ENCODE assay signal across 9 cellular contexts in genomic region chr18:35291166-35291565, GRCh38. TPM values are rescaled to one million over a fixed set of nuclear protein-coding genes. Genes with fewer than 3 reads are reported as not detected.
DNase-seq lines count a peak whose midpoint lies in the region; ATAC-seq, FAIRE-seq and TF ChIP-seq lines count a peak whose summit lies in the region.
"Had no signal": no experiment of that assay in that cellular context is flagged by ENCODE, and none has a peak within 500 bp of the region (broad histone marks: within the 10 kb centered on the region; RNA-seq: fewer than 3 reads in every experiment).

No MANE protein-coding gene starts in this region.

- H3K23ac ChIP-seq in mesendoderm (ENCODE audit: low read length): no peak overlapping the region

- no peak overlapping the region for H4K5ac ChIP-seq in mesendoderm (ENCODE audit: low read length)

- peak overlapping the region; percentile 97 for H3K4me3 Mint-ChIP-seq in stimulated activated naive CD8-positive, alpha-beta T cell treated with anti-CD3 and anti-CD28 coated beads, Interleukin-15, Interleukin-2, amounts not matched to agents 100 ng/mL and 50 ng/mL, for 24 hours

- no peak overlapping the region for H3K4ac ChIP-seq in mesendoderm (ENCODE audit: low read depth, low read length)

- no peak overlapping the region for H2BK5ac ChIP-seq in mesendoderm (ENCODE audit: low read length)

- peaks cover 50% of the 10 kb centered on the region for H3K79me2 ChIP-seq in K562 (ENCODE audit: control insufficient read depth, insufficient read depth, low read length)
- peaks cover 10% of the 10 kb centered on the region for H3K79me2 ChIP-seq in mesendoderm (ENCODE audit: control insufficient read depth, insufficient read depth, low read length)

- TF ChIP-seq EP300 in K562 (IDR thresholded peaks at IDR 0.05; ENCODE audit: low read length): no peak

- DNase-seq in stimulated activated naive CD8-positive, alpha-beta T cell treated with anti-CD3 and anti-CD28 coated beads, Interleukin-15, Interleukin-2, amounts not matched to agents 100 U/mL and 50 U/mL, for 24 hours: no peak
- DNase-seq in K562 (ENCODE audit: extremely low read depth in 1 of 4, low spot score in 3 of 4) (peak in 1 of 4 experiments; percentile 18), mesendoderm (no peak), NCI-H2107 (lab: John Stamatoyannopoulos, UW) (no peak), KBM-7 (no peak)
- no peak for DNase-seq in stimulated activated CD4-positive, alpha-beta T cell treated with anti-CD3 and anti-CD28 coated beads, Interleukin-2, amount 100 ng/mL, for 24 hours
- DNase-seq: GF-D8 had no signal

- no peak for TF ChIP-seq CTCF in K562 (IDR thresholded peaks at IDR 0.05 in 2 of 3, conservative IDR thresholded peaks at IDR 0.05 in 1 of 3; ENCODE audit: insufficient read depth in 2 of 3, low read depth in 1 of 3, low read length in 3 of 3)

- no peak overlapping the region for H2BK120ac ChIP-seq in mesendoderm (ENCODE audit: low read depth, low read length)

- no peak for TF ChIP-seq RAD21 in K562 (CRISPR knock-in tag; conservative IDR thresholded peaks at IDR 0.05 in 1 of 2, IDR thresholded peaks at IDR 0.05 in 1 of 2)

- no peak overlapping the region for H2AK5ac ChIP-seq in mesendoderm (ENCODE audit: low read length)

- peaks cover 43% of the 10 kb centered on the region for H3K36me3 ChIP-seq in K562 (ENCODE audit: control insufficient read depth, insufficient read depth, low read length)
- no peaks in the 10 kb centered on the region for H3K36me3 ChIP-seq in mesendoderm (ENCODE audit: control insufficient read depth, insufficient read depth, low read length)

- POLR2A ChIA-PET in K562 (lab: Yijun Ruan, JAX): interaction anchor here (0.7 to 1.2 kb wide), 3 partner anchors 15 to 489 kb away, joined by 3 to 4 read pairs (median 3); no protein-coding TSS in a partner anchor

- 0 out of 2 replicates have a peak overlapping the region, but pooled peaks have one; percentile 30 for H2AFZ ChIP-seq in K562 (ENCODE audit: low read depth, low read length)

- TF ChIP-seq POLR2A in K562 (conservative IDR thresholded peaks at IDR 0.05): no peak

- peaks cover 60% of the 10 kb centered on the region for H3K4me1 Mint-ChIP-seq in stimulated activated naive CD8-positive, alpha-beta T cell treated with anti-CD3 and anti-CD28 coated beads, Interleukin-15, Interleukin-2, amounts not matched to agents 100 ng/mL and 50 ng/mL, for 24 hours (ENCODE audit: low read depth)

- H3K4me3 ChIP-seq in K562 (peak overlapping the region; percentile 72), mesendoderm (ENCODE audit: low read length) (no peak overlapping the region)

- no peaks in the 10 kb centered on the region for H3K9me1 ChIP-seq in K562 (ENCODE audit: control insufficient read depth, insufficient read depth, low read length)

- H3K27ac Mint-ChIP-seq in stimulated activated naive CD8-positive, alpha-beta T cell treated with anti-CD3 and anti-CD28 coated beads, Interleukin-15, Interleukin-2, amounts not matched to agents 100 ng/mL and 50 ng/mL, for 24 hours: peak overlapping the region; percentile 91

- H3K4me1 ChIP-seq in K562 (replicated peaks in 1 of 2; ENCODE audit: control insufficient read depth in 2 of 2, insufficient read depth in 2 of 2, low read length in 2 of 2): peaks cover 0 to 5% of the 10 kb centered on the region in 2 experiments; a peak in 3 of 5 replicates
- H3K4me1 ChIP-seq in mesendoderm (ENCODE audit: control insufficient read depth, low read depth, low read length): peaks cover 3% of the 10 kb centered on the region

- no peak overlapping the region for H3K18ac ChIP-seq in mesendoderm (ENCODE audit: low read length)

- FAIRE-seq in K562 (lab: Jason Lieb, UNC): peak; percentile 15

- H3K56ac ChIP-seq in mesendoderm (ENCODE audit: low read length): peak overlapping the region; percentile 94

- in situ Hi-C loops in K562 (cut with MboI) (no loop called here), KBM-7 (cut with MboI; ENCODE audit: low pct_unique_long_range_greater_than_20kb, low sequenced_read_pairs) (no loop called here)

- no peak overlapping the region for H4K8ac ChIP-seq in mesendoderm (ENCODE audit: low read depth, low read length)

- peaks cover 8% of the 10 kb centered on the region for H3K9me3 Mint-ChIP-seq in stimulated activated naive CD8-positive, alpha-beta T cell treated with anti-CD3 and anti-CD28 coated beads, Interleukin-15, Interleukin-2, amounts not matched to agents 100 ng/mL and 50 ng/mL, for 24 hours

- H3K4me2 ChIP-seq in K562 (ENCODE audit: insufficient read depth, low read length) (peak overlapping the region; percentile 98), mesendoderm (ENCODE audit: low read length) (peak overlapping the region; percentile 76)

- 37% methylated on average over 2 of the region's 2 CpGs for whole genome bisulfite sequencing in K562 (ENCODE audit: insufficient coverage, low coverage, missing lambda C conversion rate)
- no CpG with 5 or more reads among the region's 2 CpGs for WGBS in mesendoderm (ENCODE audit: extremely low coverage, insufficient coverage, low lambda C conversion rate)

- H3K9ac ChIP-seq in K562 (ENCODE audit: insufficient read depth in 1 of 2, low read depth in 2 of 2, low read length in 2 of 2) (peak overlapping the region; percentile 72 to 93), mesendoderm (ENCODE audit: low read length) (peak overlapping the region; percentile 76)

- no peak overlapping the region for H2BK15ac ChIP-seq in mesendoderm (replicated peaks; ENCODE audit: low read depth)

- no peaks in the 10 kb centered on the region for H4K20me1 ChIP-seq in K562 (replicated peaks; ENCODE audit: control insufficient read depth, insufficient read depth, low read length)

- intact Hi-C loops in K562 (cut with micrococcal nuclease): loop anchor here (2.0 to 10.0 kb wide), 3 partner anchors 50 to 286 kb away; partner anchors contain the start of genes ZNF24 and ZNF397

- BruUV-seq in K562 (replicated peaks; lab: Mats Ljungman, UMichigan): no TSS peak

- H3K9me3 ChIP-seq in K562 (replicated peaks; ENCODE audit: control insufficient read depth, insufficient read depth, low read depth, low read length): no peaks in the 10 kb centered on the region

- H3K27me3 ChIP-seq in K562 (ENCODE audit: control insufficient read depth in 2 of 2, insufficient read depth in 2 of 2, low read length in 2 of 2): no peaks in the 10 kb centered on the region
- no peaks in the 10 kb centered on the region for H3K27me3 ChIP-seq in mesendoderm (ENCODE audit: insufficient read depth, low read length, poor library complexity)

- no peak for ATAC-seq in stimulated activated naive CD8-positive, alpha-beta T cell treated with anti-CD3 and anti-CD28 coated beads, Interleukin-15, Interleukin-2, amounts not matched to agents 100 U/mL and 50 U/mL, for 24 hours
- ATAC-seq in K562 (peak; percentile 9; the same call in 2 of the 3 replicates), HG03442 (IDR thresholded peaks at IDR 0.05; ENCODE audit: unreplicated experiment) (no peak)

- H3K27me3 Mint-ChIP-seq in stimulated activated naive CD8-positive, alpha-beta T cell treated with anti-CD3 and anti-CD28 coated beads, Interleukin-15, Interleukin-2, amounts not matched to agents 100 ng/mL and 50 ng/mL, for 24 hours: no peaks in the 10 kb centered on the region

- peaks cover 55% of the 10 kb centered on the region for H3K36me3 Mint-ChIP-seq in stimulated activated naive CD8-positive, alpha-beta T cell treated with anti-CD3 and anti-CD28 coated beads, Interleukin-15, Interleukin-2, amounts not matched to agents 100 ng/mL and 50 ng/mL, for 24 hours (ENCODE audit: low read depth)

- H3K27ac ChIP-seq in K562 (ENCODE audit: extremely low read depth, low read depth, low read length) (peak overlapping the region; percentile 88), mesendoderm (ENCODE audit: low read depth, low read length) (no peak overlapping the region)

- CTCF ChIA-PET in K562 (lab: Yijun Ruan, JAX; ENCODE audit: low intra/inter-chr PET ratio): interaction anchor here (0.6 kb wide), 1 partner anchor 1511 kb away, joined by 3 read pairs; no protein-coding TSS in a partner anchor

- peaks cover 14% of the 10 kb centered on the region for H3K79me1 ChIP-seq in mesendoderm (ENCODE audit: low read length)

RNA-seq across cellular contexts. Expression of gene ZSCAN30, which starts 1.1 kb away (rescaled TPM):
- total RNA-seq in K562 (2011; cell fraction: chromatin; rRNA removed; ENCODE audit: low replicate concordance): 31.5 and 84.0 TPM in 2 replicates
- total RNA-seq in K562 (2011; cell fraction: nucleolus; rRNA removed): 17.8 and 26.8 TPM in 2 replicates
- 41.2 and 45.8 TPM in 2 replicates for total RNA-seq in K562 (2011; cell fraction: nucleoplasm; rRNA removed)
- total RNA-seq in K562 (2014; rRNA removed): 8.9 and 12.0 TPM in 2 replicates
- total RNA-seq in K562 (2014; rRNA removed; fragmentation: Illumina TruSeq; extraction: Trizol): 13.5 and 14.7 TPM in 2 replicates
- 10.3 and 11.0 TPM in 2 replicates for total RNA-seq in K562 (2015; rRNA removed; fragmentation: Illumina TruSeq; extraction: Trizol)
- 9.2 and 10.8 TPM in 2 replicates for total RNA-seq in K562 (2021)
- 13.6 and 14.0 TPM in 2 replicates for polyA plus RNA-seq in K562 (2011; rRNA removed)
- polyA plus RNA-seq in K562 (2011; cell fraction: cytosol; rRNA removed): 3.0 and 5.6 TPM in 2 replicates
- 36.2 and 37.7 TPM in 2 replicates for polyA plus RNA-seq in K562 (2011; cell fraction: nucleus; rRNA removed)
- 9.6 and 15.1 TPM in 2 replicates for polyA plus RNA-seq in K562 (2012)
- 11.5 and 13.1 TPM in 2 replicates for polyA plus RNA-seq in K562 (2014; fragmentation: Illumina TruSeq; extraction: Trizol)
- polyA plus RNA-seq in K562 (2014; fragmentation: Nextera tagmentation; extraction: Ambion mirVana): 1 to 10 TPM; 4.6 to 4.9 TPM
- 10.0 and 11.5 TPM in 2 replicates for polyA plus RNA-seq in K562 (2014; rRNA removed)
- polyA minus RNA-seq in K562 (2011; rRNA and poly(A)+ RNA removed): 19.0 and 29.5 TPM in 2 replicates
- polyA minus RNA-seq in K562 (2011; cell fraction: cytosol; rRNA and poly(A)+ RNA removed): 4.7 and 5.1 TPM in 2 replicates
- 18.6 and 33.8 TPM in 2 replicates for polyA minus RNA-seq in K562 (2011; cell fraction: nucleus; rRNA and poly(A)+ RNA removed)
- polyA plus RNA-seq in mesendoderm (2013, experiment 1 of 2): 4.8 TPM
- 4.9 TPM for polyA plus RNA-seq in mesendoderm (2013, experiment 2 of 2)

RNA-seq across cellular contexts. Expression of gene ZNF397, which starts 50.3 kb away (rescaled TPM):
- 28.2 and 61.8 TPM in 2 replicates for total RNA-seq in K562 (2011; cell fraction: chromatin; rRNA removed; ENCODE audit: low replicate concordance)
- 16.7 and 26.5 TPM in 2 replicates for total RNA-seq in K562 (2011; cell fraction: nucleolus; rRNA removed)
- total RNA-seq in K562 (2011; cell fraction: nucleoplasm; rRNA removed): 37.0 and 53.3 TPM in 2 replicates
- total RNA-seq in K562 (2014; rRNA removed) (13.2 and 13.8 TPM in 2 replicates), K562 (2014; rRNA removed; fragmentation: Illumina TruSeq; extraction: Trizol) (23.6 and 25.5 TPM in 2 replicates), K562 (2015; rRNA removed; fragmentation: Illumina TruSeq; extraction: Trizol) (19.0 and 19.6 TPM in 2 replicates), K562 (2021) (15.1 and 16.3 TPM in 2 replicates)
- polyA plus RNA-seq in K562 (2011; rRNA removed) (19.3 and 22.5 TPM in 2 replicates), K562 (2014; fragmentation: Illumina TruSeq; extraction: Trizol) (19.8 and 24.2 TPM in 2 replicates), K562 (2014; fragmentation: Nextera tagmentation; extraction: Ambion mirVana) (1 to 10 TPM; 6.4 to 8.7 TPM), K562 (2014; rRNA removed) (17.0 and 20.5 TPM in 2 replicates)
- polyA plus RNA-seq in K562 (2011; cell fraction: cytosol; rRNA removed): 4.2 and 11.0 TPM in 2 replicates
- polyA plus RNA-seq in K562 (2011; cell fraction: nucleus; rRNA removed): 21.9 and 28.3 TPM in 2 replicates
- polyA plus RNA-seq in K562 (2012): 10.2 and 12.4 TPM in 2 replicates
- polyA minus RNA-seq in K562 (2011; rRNA and poly(A)+ RNA removed): 26.3 and 37.3 TPM in 2 replicates
- polyA minus RNA-seq in K562 (2011; cell fraction: cytosol; rRNA and poly(A)+ RNA removed): 8.8 and 12.1 TPM in 2 replicates
- polyA minus RNA-seq in K562 (2011; cell fraction: nucleus; rRNA and poly(A)+ RNA removed): 18.8 and 43.0 TPM in 2 replicates
- polyA plus RNA-seq in mesendoderm (2013, experiment 1 of 2): 16.3 TPM
- polyA plus RNA-seq in mesendoderm (2013, experiment 2 of 2): 16.2 TPM

RNA-seq across cellular contexts. Expression of gene ZNF24, which starts 53.1 kb away (rescaled TPM):
- 27.7 and 57.5 TPM in 2 replicates for total RNA-seq in K562 (2011; cell fraction: chromatin; rRNA removed; ENCODE audit: low replicate concordance)
- 17.0 and 21.7 TPM in 2 replicates for total RNA-seq in K562 (2011; cell fraction: nucleolus; rRNA removed)
- 38.3 and 54.1 TPM in 2 replicates for total RNA-seq in K562 (2011; cell fraction: nucleoplasm; rRNA removed)
- total RNA-seq in K562 (2014; rRNA removed): 32.4 and 36.9 TPM in 2 replicates
- 67.4 and 76.1 TPM in 2 replicates for total RNA-seq in K562 (2014; rRNA removed; fragmentation: Illumina TruSeq; extraction: Trizol)
- total RNA-seq in K562 (2015; rRNA removed; fragmentation: Illumina TruSeq; extraction: Trizol): 59.4 and 64.1 TPM in 2 replicates
- 69.8 and 72.8 TPM in 2 replicates for total RNA-seq in K562 (2021)
- polyA plus RNA-seq in K562 (2011; rRNA removed): 51.8 and 54.1 TPM in 2 replicates
- 8.4 and 26.9 TPM in 2 replicates for polyA plus RNA-seq in K562 (2011; cell fraction: cytosol; rRNA removed)
- 43.7 and 72.4 TPM in 2 replicates for polyA plus RNA-seq in K562 (2011; cell fraction: nucleus; rRNA removed)
- 36.9 and 43.6 TPM in 2 replicates for polyA plus RNA-seq in K562 (2012)
- polyA plus RNA-seq in K562 (2014; fragmentation: Illumina TruSeq; extraction: Trizol): 43.7 and 52.3 TPM in 2 replicates
- polyA plus RNA-seq in K562 (2014; fragmentation: Nextera tagmentation; extraction: Ambion mirVana): 10 to 100 TPM; 51.6 to 72.2 TPM
- polyA plus RNA-seq in K562 (2014; rRNA removed): 33.7 and 35.7 TPM in 2 replicates
- 77.5 and 93.1 TPM in 2 replicates for polyA minus RNA-seq in K562 (2011; rRNA and poly(A)+ RNA removed)
- polyA minus RNA-seq in K562 (2011; cell fraction: cytosol; rRNA and poly(A)+ RNA removed): 20.0 and 25.0 TPM in 2 replicates
- polyA minus RNA-seq in K562 (2011; cell fraction: nucleus; rRNA and poly(A)+ RNA removed): 35.1 and 73.0 TPM in 2 replicates
- polyA plus RNA-seq in mesendoderm (2013, experiment 1 of 2): 35.8 TPM
- polyA plus RNA-seq in mesendoderm (2013, experiment 2 of 2): 35.7 TPM
